In the genomic region with DNA sequence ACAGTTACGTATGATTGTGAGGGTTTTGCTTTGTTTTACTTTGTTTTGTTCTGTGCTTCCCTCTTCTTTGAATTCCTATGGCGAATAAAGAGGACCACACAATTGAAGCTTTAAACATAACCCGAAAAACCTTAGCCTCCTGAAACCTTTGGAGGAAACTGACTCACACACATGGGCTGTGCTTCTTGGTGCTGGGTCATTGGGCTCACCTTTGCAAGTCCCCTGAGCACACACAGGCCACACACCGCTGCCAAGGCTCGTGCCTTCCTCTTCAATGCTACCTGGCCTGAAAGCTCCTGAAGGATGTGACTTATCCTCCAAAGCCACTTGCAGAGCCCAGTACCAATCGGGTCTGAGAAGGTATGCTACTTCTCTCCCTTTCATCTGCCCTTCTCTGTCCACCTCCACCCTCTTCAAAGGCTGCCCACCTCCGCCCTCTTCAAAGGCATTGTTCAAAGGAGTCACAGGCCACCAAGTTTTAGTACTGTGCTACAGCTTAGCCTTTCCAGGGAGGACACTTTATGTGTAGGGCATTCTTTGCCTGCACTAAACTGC, we compare ENCODE assay signal across 11 cellular contexts.
DNase-seq lines count a peak whose midpoint lies in the region; FAIRE-seq and TF ChIP-seq lines count a peak whose summit lies in the region.
"Had no signal": no experiment of that assay in that cellular context is flagged by ENCODE, and none has a peak within 500 bp of the region (broad histone marks: within the 10 kb centered on the region; RNA-seq: fewer than 3 reads in every experiment).

No MANE protein-coding gene starts in this region.

- H3K27me3 ChIP-seq in BLaER1 treated with 17β-estradiol and CSF1 and Interleukin-3, amounts not matched to agents 10 nM and 100 nM = no peaks in the 10 kb centered on the region
- H3K27me3 ChIP-seq in HUES64 (ENCODE audit: insufficient read depth, low read length) (no peaks in the 10 kb centered on the region), H1 (replicated peaks in 1 of 4; ENCODE audit: control insufficient read depth in 3 of 4, extremely low read depth in 1 of 4, insufficient read depth in 3 of 4, low read length in 3 of 4) (no peaks in the 10 kb centered on the region), neutrophil (no peaks in the 10 kb centered on the region)

- TF ChIP-seq RAD21 in H1 (IDR thresholded peaks at IDR 0.05 in 1 of 2, conservative IDR thresholded peaks at IDR 0.05 in 1 of 2; ENCODE audit: low read depth in 2 of 2, low read length in 2 of 2) = no peak

- H3K36me3 ChIP-seq in BLaER1 treated with 17β-estradiol and CSF1 and Interleukin-3, amounts not matched to agents 10 nM and 100 nM = peaks cover 0 to 52% (median 27%) of the 10 kb centered on the region in 11 experiments; a peak in 18 of 22 replicates
- H3K36me3 ChIP-seq in HUES64 (ENCODE audit: insufficient read depth, low read length) (no peaks in the 10 kb centered on the region), H1 (ENCODE audit: control insufficient read depth in 2 of 4, insufficient read depth in 4 of 4, low read length in 3 of 4) (peaks cover 0 to 8% (median 4%) of the 10 kb centered on the region in 4 experiments; a peak in 3 of 8 replicates), neutrophil (no peaks in the 10 kb centered on the region)

- peak overlapping the region in 8 of 11 experiments; percentile 62 to 85 (median 72); a peak in 8 of 22 replicates for H3K9ac ChIP-seq in BLaER1 treated with 17β-estradiol and CSF1 and Interleukin-3, amounts not matched to agents 10 nM and 100 nM
- no peak overlapping the region; the same call in 1 of the 2 replicates for H3K9ac ChIP-seq in HUES64 (ENCODE audit: low read depth, low read length)
- no peak overlapping the region for H3K9ac ChIP-seq in H1 (replicated peaks in 1 of 4; ENCODE audit: extremely low read depth in 1 of 4, low read depth in 3 of 4, low read length in 3 of 4)

- peak overlapping the region; percentile 12 for H4K91ac ChIP-seq in H1 (replicated peaks; ENCODE audit: insufficient read length, low read length)

- no peak overlapping the region for H2BK120ac ChIP-seq in H1 (replicated peaks; ENCODE audit: low read depth, low read length)

- H3K4me2 ChIP-seq in BLaER1 treated with 17β-estradiol and CSF1 and Interleukin-3, amounts not matched to agents 10 nM and 100 nM = peak overlapping the region; percentile 79 to 96 (median 84); a peak in 21 of 22 replicates
- no peak overlapping the region for H3K4me2 ChIP-seq in H1 (ENCODE audit: insufficient read depth in 1 of 2, low read depth in 2 of 2, low read length in 2 of 2)

- CTCF ChIA-PET in H1 (lab: Charles Lee; ENCODE audit: partially characterized antibody) = interaction anchor here (0.5 to 2.3 kb wide), 4 partner anchors 34 to 127 kb away, joined by 3 to 8 read pairs (median 3); no protein-coding TSS in a partner anchor

- 94% methylated on average over 7 of the region's 7 CpGs for WGBS in HUES64
- 83% methylated on average over 7 of the region's 7 CpGs; no CpG with 5 or more reads in 1 of the 2 experiments for WGBS in H1 (ENCODE audit: extremely low coverage in 1 of 2, insufficient coverage in 1 of 2, insufficient read length in 1 of 2, insufficient replicate concordance in 2 of 2, low coverage in 1 of 2, low lambda C conversion rate in 2 of 2, missing lambda C conversion rate in 1 of 2), 2 experiments

- peaks cover 5% of the 10 kb centered on the region; the same call in 1 of the 2 replicates for H3K79me1 ChIP-seq in H1 (ENCODE audit: low read depth, low read length)

- H3K23me2 ChIP-seq in H1 (ENCODE audit: low read depth, low read length) = no peaks in the 10 kb centered on the region; the same call in 1 of the 2 replicates

- H3K27ac ChIP-seq in BLaER1 treated with 17β-estradiol and CSF1 and Interleukin-3, amounts not matched to agents 10 nM and 100 nM = peak overlapping the region; percentile 62 to 94 (median 80); a peak in 18 of 22 replicates
- H3K27ac ChIP-seq in HUES64 (ENCODE audit: low read depth, low read length) = 0 out of 2 replicates have a peak overlapping the region, but pooled peaks have one; percentile 20
- H3K27ac ChIP-seq in H1 (ENCODE audit: low read depth, low read length) = no peak overlapping the region
- H3K27ac ChIP-seq in neutrophil = peak overlapping the region; percentile 90

- POLR2A ChIA-PET in H1 (lab: Charles Lee; ENCODE audit: partially characterized antibody) = interaction anchor here (2.0 kb wide), 1 partner anchor 9 kb away, joined by 5 read pairs; no protein-coding TSS in a partner anchor

- peaks cover 43 to 64% (median 53%) of the 10 kb centered on the region in 10 experiments for H3K4me1 ChIP-seq in BLaER1 treated with 17β-estradiol and CSF1 and Interleukin-3, amounts not matched to agents 10 nM and 100 nM
- peaks cover 46% of the 10 kb centered on the region for H3K4me1 ChIP-seq in HUES64 (ENCODE audit: insufficient read depth, low read length)
- H3K4me1 ChIP-seq in H1 (replicated peaks in 1 of 4; ENCODE audit: control insufficient read depth in 3 of 4, insufficient read depth in 4 of 4, low read length in 3 of 4) = peaks cover 7 to 21% (median 19%) of the 10 kb centered on the region in 4 experiments; a peak in 6 of 7 replicates
- peaks cover 35 to 39% of the 10 kb centered on the region in 2 experiments for H3K4me1 ChIP-seq in neutrophil (ENCODE audit: control insufficient read depth in 1 of 2, insufficient read depth in 1 of 2, low read depth in 1 of 2, low read length in 1 of 2)

- no peak overlapping the region for H3K56ac ChIP-seq in H1 (replicated peaks; ENCODE audit: insufficient read length, low read depth, low read length)

- TF ChIP-seq CTCF in H1 (IDR thresholded peaks at IDR 0.05; ENCODE audit: control extremely low read depth in 1 of 3, insufficient read depth in 1 of 3, low read depth in 1 of 3, low read length in 3 of 3) (no peak), neutrophil (IDR thresholded peaks at IDR 0.05) (no peak)

- no peak overlapping the region for H4K8ac ChIP-seq in H1 (ENCODE audit: extremely low read depth, insufficient read depth, low read length)

- FAIRE-seq in H1 (lab: Jason Lieb, UNC) (no peak), HTR-8/SVneo (lab: Jason Lieb, UNC) (no peak)

- H3K14ac ChIP-seq in H1 (ENCODE audit: insufficient read length) = no peak overlapping the region

- H3K9me3 ChIP-seq in BLaER1 treated with 17β-estradiol and CSF1 and Interleukin-3, amounts not matched to agents 10 nM and 100 nM (replicated peaks in 1 of 11) = peaks cover 0 to 13% (median 0%) of the 10 kb centered on the region in 11 experiments; a peak in 3 of 22 replicates
- no peaks in the 10 kb centered on the region for H3K9me3 ChIP-seq in HUES64 (ENCODE audit: insufficient read depth, low read depth, low read length)
- H3K9me3 ChIP-seq in H1 (ENCODE audit: insufficient read depth in 2 of 2, low read depth in 1 of 2, low read length in 1 of 2) = no peaks in the 10 kb centered on the region
- H3K9me3 ChIP-seq in neutrophil = no peaks in the 10 kb centered on the region

- peak overlapping the region; percentile 60; the same call in 1 of the 2 replicates for H2BK5ac ChIP-seq in H1 (ENCODE audit: low read depth, low read length)

- no peak for TF ChIP-seq POLR2A in H1 (IDR thresholded peaks at IDR 0.05; ENCODE audit: control extremely low read depth in 1 of 2, low read depth in 2 of 2, low read length in 2 of 2)

- no peak overlapping the region; the same call in 1 of the 2 replicates for H3K18ac ChIP-seq in H1 (ENCODE audit: extremely low read depth, low read length)

- DNase-seq in H1 (ENCODE audit: low read depth in 1 of 2, low spot score in 2 of 2) = no peak
- no peak for DNase-seq in NCI-H226
- DNase-seq in HTR-8/SVneo (ENCODE audit: insufficient read length, low spot score) = no peak
- DNase-seq in stimulated activated CD4-positive, alpha-beta T cell treated with anti-CD3 and anti-CD28 coated beads, Interleukin-1b, Interleukin-23, amount 100 ng/mL, for 48 hours = no peak
- no peak for DNase-seq in NCI-H510A (lab: John Stamatoyannopoulos, UW)
- DNase-seq: hippocampal formation, NCI-H1436, occipital lobe had no signal

- no peak overlapping the region for H3K4ac ChIP-seq in H1 (replicated peaks; ENCODE audit: insufficient read length, low read depth, low read length)

- no peak for TF ChIP-seq EP300 in H1 (IDR thresholded peaks at IDR 0.05; ENCODE audit: borderline replicate concordance in 1 of 2, low read depth in 2 of 2, low read length in 2 of 2)

- H3K4me3 ChIP-seq in BLaER1 treated with 17β-estradiol and CSF1 and Interleukin-3, amounts not matched to agents 10 nM and 100 nM = no peak overlapping the region
- no peak overlapping the region for H3K4me3 ChIP-seq in HUES64 (ENCODE audit: low read length)
- H3K4me3 ChIP-seq in H1 (ENCODE audit: extremely low read depth in 1 of 4, insufficient read depth in 2 of 4, low read depth in 3 of 4, low read length in 4 of 4) = no peak overlapping the region
- H3K4me3 ChIP-seq in neutrophil (ENCODE audit: low read depth in 1 of 2, low read length in 1 of 2) = no peak overlapping the region

- peak overlapping the region; percentile 19 for H3K23ac ChIP-seq in H1 (ENCODE audit: insufficient read length)

- peaks cover 0 to 3% (median 0%) of the 10 kb centered on the region in 11 experiments; a peak in 4 of 22 replicates for H4K20me1 ChIP-seq in BLaER1 treated with 17β-estradiol and CSF1 and Interleukin-3, amounts not matched to agents 10 nM and 100 nM
- no peaks in the 10 kb centered on the region for H4K20me1 ChIP-seq in H1 (replicated peaks in 1 of 2; ENCODE audit: control insufficient read depth in 1 of 2, insufficient read depth in 2 of 2, low read length in 2 of 2)

- 0 out of 2 replicates have a peak overlapping the region, but pooled peaks have one; percentile 79 for H2AK5ac ChIP-seq in H1 (ENCODE audit: low read depth, low read length)

- peaks cover 0 to 82% of the 10 kb centered on the region in 2 experiments; a peak in 2 of 4 replicates for H3K79me2 ChIP-seq in H1 (ENCODE audit: control insufficient read depth in 1 of 2, insufficient read depth in 2 of 2, low read length in 2 of 2)

- H2BK15ac ChIP-seq in H1 (ENCODE audit: low read length) = peak overlapping the region; percentile 65; the same call in 1 of the 2 replicates

- no peak overlapping the region for H2AFZ ChIP-seq in H1 (ENCODE audit: low read length)

- H4K5ac ChIP-seq in H1 (ENCODE audit: insufficient read length, low read depth, low read length) = no peak overlapping the region

- peak overlapping the region; percentile 63 for H2BK12ac ChIP-seq in H1 (ENCODE audit: low read depth, low read length)

- H2BK20ac ChIP-seq in H1 (ENCODE audit: low read length) = 0 out of 2 replicates have a peak overlapping the region, but pooled peaks have one; percentile 19

TF ChIP-seq in H1, 55 proteins besides CTCF, POLR2A, EP300 and RAD21 (continues in another document):
- TF ChIP-seq KDM5A (IDR thresholded peaks at IDR 0.05; ENCODE audit: low read length) = no peak
- TF ChIP-seq KDM1A (IDR thresholded peaks at IDR 0.05; ENCODE audit: borderline replicate concordance, low read length) = no peak
- no peak for TF ChIP-seq CEBPB (IDR thresholded peaks at IDR 0.05; ENCODE audit: low read depth, low read length)
- no peak for TF ChIP-seq GABPA (IDR thresholded peaks at IDR 0.05; ENCODE audit: borderline replicate concordance, insufficient read depth, low read length)

Comparison
In these comparisons a context has a peak if more than half of its experiments do, and no peak if none do; other contexts are left out.
1. H3K4me2 ChIP-seq: peak in BLaER1 treated with 17β-estradiol and CSF1 and Interleukin-3, amounts not matched to agents 10 nM and 100 nM (11 of 11); none in H1 (0 of 2).
2. H3K9ac ChIP-seq: peak in BLaER1 treated with 17β-estradiol and CSF1 and Interleukin-3, amounts not matched to agents 10 nM and 100 nM (8 of 11); none in HUES64 (single experiment) and H1 (0 of 4).